ENCODE assay signal across 40 cellular contexts in genomic region chr21:36678538-36678937, GRCh38. TPM values are rescaled to one million over a fixed set of nuclear protein-coding genes. Genes with fewer than 3 reads are reported as not detected.
"Had no signal": no experiment of that assay in that cellular context is flagged by ENCODE, and none has a peak within 500 bp of the region (broad histone marks: within the 10 kb centered on the region; RNA-seq: fewer than 3 reads in every experiment).

No MANE protein-coding gene starts in this region.

- H3K36me3 ChIP-seq: adrenal gland, brain microvascular endothelial cell, breast epithelium, cardiac muscle cell had no signal

- H3K27me3 ChIP-seq: body of pancreas had no signal

- H3K4me1 Mint-ChIP-seq: activated B cell treated with CpG ODN at 0.5 μM for 24 hours; activated CD4-positive, alpha-beta T cell treated with anti-CD3 and anti-CD28 coated beads, Interleukin-2, amount 10 ng/mL, durations not matched to agents 24 days and 14 days; activated naive CD8-positive, alpha-beta T cell treated with anti-CD3 and anti-CD28 coated beads for 36 hours; activated T-helper 17 cell treated with anti-CD3 and anti-CD28 coated beads, Interleukin-2, amount 50 U/mL, for 72 hours; central memory CD8-positive, alpha-beta T cell had no signal

- H3K27ac Mint-ChIP-seq: activated B cell treated with CpG ODN at 0.5 μM for 24 hours; activated CD4-positive, alpha-beta memory T cell treated with anti-CD3 and anti-CD28 coated beads for 36 hours; activated CD4-positive, alpha-beta T cell treated with anti-CD3 and anti-CD28 coated beads, Interleukin-2, amount 10 ng/mL, durations not matched to agents 24 days and 14 days; activated CD8-positive, alpha-beta T cell treated with anti-CD3 and anti-CD28 coated beads for 36 hours; activated naive CD4-positive, alpha-beta T cell treated with anti-CD3 and anti-CD28 coated beads for 36 hours; activated naive CD4-positive, alpha-beta T cell treated with anti-CD3 and anti-CD28 coated beads, Interleukin-2, amount 50 U/mL, for 72 hours; activated naive CD8-positive, alpha-beta T cell treated with anti-CD3 and anti-CD28 coated beads for 36 hours; activated T-cell treated with anti-CD3 and anti-CD28 coated beads, Interleukin-2, amount 50 U/mL, for 72 hours; activated T-helper 1 cell treated with anti-CD3 and anti-CD28 coated beads, Interleukin-12 subunit alpha, Interleukin-12 subunit beta, Interleukin-2, Interleukin-4 antibody, amounts not matched to agents 30 ng/mL and 10 ng/mL and 1 ng/mL, durations not matched to agents 14 hours and 24 hours and 36 hours; activated T-helper 17 cell treated with anti-CD3 and anti-CD28 coated beads, Interleukin-2, amount 50 U/mL, for 72 hours; T-helper 1 cell treated with Interleukin-12 subunit alpha and Interleukin-12 subunit beta and Interleukin-4 antibody, amounts not matched to agents 30 μg/mL and 1 μg/mL, for 36 hours; T-helper 2 cell treated with Interferon-gamma antibody and Interleukin-4, amounts not matched to agents 5 μg/mL and 100 μg/mL, for 36 hours had no signal

- H3K4me3 ChIP-seq: adrenal gland, body of pancreas, breast epithelium, cardiac muscle cell had no signal

- FAIRE-seq: astrocyte, TTC549 had no signal

- H3K4me3 Mint-ChIP-seq: activated B cell treated with CpG ODN at 0.5 μM for 24 hours; activated CD4-positive, alpha-beta memory T cell treated with anti-CD3 and anti-CD28 coated beads for 36 hours; activated CD4-positive, alpha-beta T cell treated with anti-CD3 and anti-CD28 coated beads, Interleukin-2, amount 10 ng/mL, durations not matched to agents 24 days and 14 days; activated CD8-positive, alpha-beta T cell treated with anti-CD3 and anti-CD28 coated beads for 36 hours; activated naive CD4-positive, alpha-beta T cell treated with anti-CD3 and anti-CD28 coated beads for 36 hours; activated naive CD8-positive, alpha-beta T cell treated with anti-CD3 and anti-CD28 coated beads for 36 hours; activated T-cell treated with anti-CD3 and anti-CD28 coated beads, Interleukin-2, amount 50 U/mL, for 4 hours; activated T-cell treated with anti-CD3 and anti-CD28 coated beads, Interleukin-2, amount 50 U/mL, for 72 hours; activated T-helper 1 cell treated with anti-CD3 and anti-CD28 coated beads, Interleukin-12 subunit alpha, Interleukin-12 subunit beta, Interleukin-2, Interleukin-4 antibody, amounts not matched to agents 30 ng/mL and 10 ng/mL and 1 ng/mL, durations not matched to agents 14 hours and 24 hours and 36 hours; activated T-helper 17 cell treated with anti-CD3 and anti-CD28 coated beads, Interleukin-2, amount 50 U/mL, for 72 hours; central memory CD8-positive, alpha-beta T cell; T-helper 1 cell treated with Interleukin-12 subunit alpha and Interleukin-12 subunit beta and Interleukin-4 antibody, amounts not matched to agents 30 μg/mL and 1 μg/mL, for 36 hours; T-helper 2 cell treated with Interferon-gamma antibody and Interleukin-4, amounts not matched to agents 5 μg/mL and 100 μg/mL, for 36 hours had no signal

- DNase-seq: activated B cell treated with CpG ODN at 0.5 μM for 24 hours; activated CD4-positive, alpha-beta memory T cell treated with anti-CD3 and anti-CD28 coated beads for 36 hours; activated CD4-positive, alpha-beta T cell treated with anti-CD3 and anti-CD28 coated beads for 4 hours; activated CD4-positive, alpha-beta T cell treated with anti-CD3 and anti-CD28 coated beads, Interleukin-2, amount 10 ng/mL, durations not matched to agents 24 days and 14 days; activated CD4-positive, alpha-beta T cell treated with anti-CD3 and anti-CD28 coated beads, Interleukin-2, amount 50 U/mL, for 1 hour; activated CD4-positive, alpha-beta T cell treated with anti-CD3 and anti-CD28 coated beads, Interleukin-2, amount 50 U/mL, for 4 hours; activated CD4-positive, CD25-positive, alpha-beta regulatory T cell treated with anti-CD3 and anti-CD28 coated beads, Interleukin-2, amount 50 U/mL, for 72 hours; activated CD8-positive, alpha-beta memory T cell treated with anti-CD3 and anti-CD28 coated beads, Interleukin-2, amount 50 U/mL, for 4 hours; activated CD8-positive, alpha-beta T cell treated with anti-CD3 and anti-CD28 coated beads for 36 hours; activated effector memory CD4-positive, alpha-beta T cell treated with anti-CD3 and anti-CD28 coated beads, Interleukin-2, amount 50 U/mL, for 16 hours; activated gamma-delta T cell treated with Interleukin-2 at 50 U/mL for 16 hours; activated naive CD4-positive, alpha-beta T cell; activated naive CD4-positive, alpha-beta T cell treated with anti-CD3 and anti-CD28 coated beads for 36 hours; activated naive CD4-positive, alpha-beta T cell treated with anti-CD3 and anti-CD28 coated beads, Interleukin-2, amount 50 U/mL, for 16 hours; activated naive CD8-positive, alpha-beta T cell treated with anti-CD3 and anti-CD28 coated beads for 36 hours; activated T-cell treated with anti-CD3 and anti-CD28 coated beads for 4 hours; activated T-cell treated with anti-CD3 and anti-CD28 coated beads, Interleukin-2, amount 50 U/mL, for 1 hour; activated T-cell treated with anti-CD3 and anti-CD28 coated beads, Interleukin-2, amount 50 U/mL, for 4 hours; activated T-cell treated with anti-CD3 and anti-CD28 coated beads, Interleukin-2, amount 50 U/mL, for 72 hours; adrenal gland; amniotic stem cell; aorta; body of pancreas; brain microvascular endothelial cell; caudate nucleus; cerebellar nuclear complex; T-helper 1 cell; T-helper 2 cell; T-helper 9 cell had no signal

- H3K27ac ChIP-seq: adrenal gland, body of pancreas, brain microvascular endothelial cell, breast epithelium, cardiac muscle cell had no signal

- H3K4me1 ChIP-seq: adrenal gland, body of pancreas, breast epithelium had no signal

- ATAC-seq: activated CD8-positive, alpha-beta T cell treated with anti-CD3 and anti-CD28 coated beads for 36 hours; activated naive CD4-positive, alpha-beta T cell treated with anti-CD3 and anti-CD28 coated beads, Interleukin-2, amount 50 U/mL, for 72 hours; activated T-cell treated with anti-CD3 and anti-CD28 coated beads, Interleukin-2, amount 50 U/mL, for 4 hours; activated T-cell treated with anti-CD3 and anti-CD28 coated beads, Interleukin-2, amount 50 U/mL, for 72 hours; activated T-helper 17 cell treated with anti-CD3 and anti-CD28 coated beads, Interleukin-2, amount 50 U/mL, for 72 hours; body of pancreas had no signal

RNA-seq across cellular contexts. Expression of gene SIM2, which starts 20.4 kb away (rescaled TPM):
- total RNA-seq: activated B cell treated with CpG ODN at 0.5 μM for 24 hours; activated CD8-positive, alpha-beta memory T cell treated with anti-CD3 and anti-CD28 coated beads for 36 hours; activated CD8-positive, alpha-beta T cell treated with anti-CD3 and anti-CD28 coated beads for 36 hours; activated naive CD8-positive, alpha-beta T cell treated with anti-CD3 and anti-CD28 coated beads for 36 hours; aorta; cardiac muscle cell had no signal
- polyA plus RNA-seq: aorta had no signal
